ENCODE assay signal across 8 cellular contexts in the genomic region with DNA sequence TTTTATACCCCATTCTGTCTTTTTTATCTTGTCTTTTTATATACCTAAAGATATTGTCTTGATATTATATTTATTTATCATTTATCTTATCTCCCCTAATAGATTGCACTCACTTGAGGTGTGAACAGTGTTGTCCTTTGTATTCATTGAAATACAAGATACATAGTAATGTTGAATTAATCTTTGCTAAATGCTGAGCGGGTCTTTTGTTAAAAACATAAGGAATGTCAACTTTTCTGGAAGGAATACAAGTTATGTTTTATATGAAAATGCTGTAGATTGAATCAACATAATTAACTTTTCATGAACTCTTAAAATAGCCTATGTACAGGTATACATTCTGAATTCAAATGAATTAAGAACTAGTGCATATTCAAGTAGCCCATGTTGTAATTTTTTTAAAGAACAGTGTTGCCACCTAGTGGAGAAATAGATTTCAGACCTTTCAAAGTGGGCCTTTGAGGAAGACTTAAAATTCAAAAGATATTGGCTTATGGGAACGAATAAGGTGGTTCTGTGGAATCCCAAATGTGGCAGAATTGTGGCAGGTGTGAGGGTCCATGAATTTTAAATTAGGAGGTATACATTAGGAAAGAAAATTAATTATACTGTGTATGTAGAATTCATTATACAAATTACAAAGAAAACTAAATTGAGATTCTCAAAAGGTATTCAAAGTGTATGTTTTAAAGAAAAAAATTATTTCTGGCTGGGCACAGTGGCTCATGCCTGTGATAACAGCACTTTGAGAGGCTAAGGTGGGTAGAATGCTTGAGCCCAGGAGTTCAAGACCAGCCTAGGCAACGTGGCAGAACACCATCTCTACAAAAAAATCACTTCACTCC. TPM values are rescaled to one million over a fixed set of nuclear protein-coding genes. Genes with fewer than 3 reads are reported as not detected.
A peak's percentile ranks its signal among the peaks of the same experiment; 100 is the strongest.
DNase-seq lines count a peak whose midpoint lies in the region; ATAC-seq, FAIRE-seq and TF ChIP-seq lines count a peak whose summit lies in the region.

No MANE protein-coding gene starts in this region.

- intact Hi-C loops in sciatic nerve (cut with DNase I): no loop called here

- H3K27ac Mint-ChIP-seq in memory B cell: no peak overlapping the region

- H3K4me1 Mint-ChIP-seq in memory B cell: no peaks in the 10 kb centered on the region

- H3K27me3 Mint-ChIP-seq in memory B cell: no peaks in the 10 kb centered on the region

- DNase-seq in DMS153 treated with DMSO at 0.1 percent for 48 hours (lab: John Stamatoyannopoulos, UW; ENCODE audit: unreplicated experiment) (peak; percentile 72), HTR-8/SVneo (ENCODE audit: insufficient read length, low spot score) (peak; percentile 81), NOMO-1 treated with dmso at 0.1 percent for 144 hours (lab: John Stamatoyannopoulos, UW; ENCODE audit: unreplicated experiment) (peak; percentile 33), cerebellar cortex (ENCODE audit: low spot score) (peak; percentile 74), memory B cell (ENCODE audit: low spot score in 2 of 2) (peak in 1 of 2 donors; percentile 43), sciatic nerve (ENCODE audit: low spot score) (no peak)

- FAIRE-seq in HTR-8/SVneo (lab: Jason Lieb, UNC): no peak

- no peak overlapping the region for H3K4me3 Mint-ChIP-seq in memory B cell

- no peaks in the 10 kb centered on the region for H3K9me3 Mint-ChIP-seq in memory B cell

- no peak for TF ChIP-seq POLR2A in GM18505 (IDR thresholded peaks at IDR 0.05; ENCODE audit: borderline replicate concordance, extremely low read depth, insufficient read depth, insufficient read length)

- H3K36me3 Mint-ChIP-seq in memory B cell: no peaks in the 10 kb centered on the region

- ATAC-seq in memory B cell (ENCODE audit: low read depth) (peak; percentile 56), GM18505 (IDR thresholded peaks at IDR 0.05; ENCODE audit: unreplicated experiment) (no peak), sciatic nerve (no peak), GM18861 (IDR thresholded peaks at IDR 0.05; ENCODE audit: unreplicated experiment) (no peak)

RNA-seq across cellular contexts. Expression of gene BBOF1, which starts 19.1 kb away (rescaled TPM):
- 8.6 TPM for total RNA-seq in sciatic nerve

RNA-seq across cellular contexts. Expression of gene ENTPD5, which starts 19.1 kb away (rescaled TPM):
- total RNA-seq in sciatic nerve: 15.5 TPM

RNA-seq across cellular contexts. Expression of gene ALDH6A1, which starts 46.0 kb away (rescaled TPM):
- total RNA-seq in sciatic nerve: 85.5 TPM

RNA-seq across cellular contexts. Expression of gene LIN52, which starts 46.5 kb away (rescaled TPM):
- total RNA-seq in sciatic nerve: 8.5 TPM
